Comparison of ENCODE assay signal across 8 cellular contexts in genomic region chr3:50154840-50155490, GRCh38. TPM values are rescaled to one million over a fixed set of nuclear protein-coding genes. Genes with fewer than 3 reads are reported as not detected.
DNase-seq lines count a peak whose midpoint lies in the region; ATAC-seq, FAIRE-seq and TF ChIP-seq lines count a peak whose summit lies in the region.

SEMA3F (plus strand) TSS chr3:50155324; CDS start chr3:50159623, 4,299 bp downstream.

- peaks cover 18% of the 10 kb centered on the region for H3K27me3 Mint-ChIP-seq in activated naive CD4-positive, alpha-beta T cell treated with anti-CD3 and anti-CD28 coated beads, Interleukin-2, amount 50 U/mL, for 24 hours
- H3K27me3 Mint-ChIP-seq in progenitor cell of endocrine pancreas = peaks cover 25% of the 10 kb centered on the region
- peaks cover 12% of the 10 kb centered on the region for H3K27me3 Mint-ChIP-seq in type B pancreatic cell

- peak within 1 kb of the TSS; percentile 32 for H3K27ac Mint-ChIP-seq in activated naive CD4-positive, alpha-beta T cell treated with anti-CD3 and anti-CD28 coated beads, Interleukin-2, amount 50 U/mL, for 24 hours
- H3K27ac Mint-ChIP-seq in progenitor cell of endocrine pancreas (peak within 1 kb of the TSS; percentile 94), type B pancreatic cell (peak within 1 kb of the TSS; percentile 94)

- TF ChIP-seq CTCF in 22Rv1 (IDR thresholded peaks at IDR 0.05) = no peak
- TF ChIP-seq CTCF in progenitor cell of endocrine pancreas (IDR thresholded peaks at IDR 0.05; ENCODE audit: unreplicated experiment) = peak; percentile 54
- peak; percentile 5 for TF ChIP-seq CTCF in type B pancreatic cell (conservative IDR thresholded peaks at IDR 0.05)

- peak; percentile 66 for ATAC-seq in HG03159 (IDR thresholded peaks at IDR 0.05; ENCODE audit: unreplicated experiment)

- H3K36me3 Mint-ChIP-seq in activated naive CD4-positive, alpha-beta T cell treated with anti-CD3 and anti-CD28 coated beads, Interleukin-2, amount 50 U/mL, for 24 hours = no peaks in the 10 kb centered on the region
- peaks cover 2% of the 10 kb centered on the region for H3K36me3 Mint-ChIP-seq in progenitor cell of endocrine pancreas (ENCODE audit: insufficient read depth)
- H3K36me3 Mint-ChIP-seq in type B pancreatic cell = peaks cover 5% of the 10 kb centered on the region

- DNase-seq in GM18507 (ENCODE audit: extremely low spot score, insufficient read length, low read depth) = peak; percentile 85
- DNase-seq in RPMI8226 = peak; percentile 84
- DNase-seq in head of caudate nucleus = peak in 34 of 42 donors; percentile 11 to 66 (median 39)
- peak; percentile 70 for DNase-seq in progenitor cell of endocrine pancreas (ENCODE audit: low spot score, unreplicated experiment)
- DNase-seq in type B pancreatic cell (ENCODE audit: extremely low spot score, unreplicated experiment) = peak; percentile 81

- H3K4me1 Mint-ChIP-seq in activated naive CD4-positive, alpha-beta T cell treated with anti-CD3 and anti-CD28 coated beads, Interleukin-2, amount 50 U/mL, for 24 hours = peaks cover 12% of the 10 kb centered on the region
- H3K4me1 Mint-ChIP-seq in progenitor cell of endocrine pancreas (ENCODE audit: low read depth) (peaks cover 36% of the 10 kb centered on the region), type B pancreatic cell (ENCODE audit: unreplicated experiment) (peaks cover 59% of the 10 kb centered on the region)

- intact Hi-C loops in head of caudate nucleus (cut with DNase I) = no loop called here

- H3K27ac ChIP-seq in 22Rv1 = peak within 1 kb of the TSS; percentile 57

- peak within 1 kb of the TSS; percentile 86 for H3K4me3 Mint-ChIP-seq in activated naive CD4-positive, alpha-beta T cell treated with anti-CD3 and anti-CD28 coated beads, Interleukin-2, amount 50 U/mL, for 24 hours
- H3K4me3 Mint-ChIP-seq in progenitor cell of endocrine pancreas (ENCODE audit: low read depth) (peak within 1 kb of the TSS; percentile 87), type B pancreatic cell (peak within 1 kb of the TSS; percentile 96)

- no peaks in the 10 kb centered on the region for H3K9me3 Mint-ChIP-seq in activated naive CD4-positive, alpha-beta T cell treated with anti-CD3 and anti-CD28 coated beads, Interleukin-2, amount 50 U/mL, for 24 hours
- H3K9me3 Mint-ChIP-seq in progenitor cell of endocrine pancreas (ENCODE audit: low read depth) (no peaks in the 10 kb centered on the region), type B pancreatic cell (no peaks in the 10 kb centered on the region)

- no peak for FAIRE-seq in GM18507 (lab: Jason Lieb, UNC)

RNA-seq across cellular contexts. Expression of gene SEMA3F, which starts in this region (rescaled TPM):
- total RNA-seq in progenitor cell of endocrine pancreas = 23.6 and 26.5 TPM in 2 replicates
- total RNA-seq in type B pancreatic cell (ENCODE audit: low replicate concordance) = 41.9 and 48.0 TPM in 2 replicates

Comparison
In these comparisons a context has a peak if more than half of its experiments do, and no peak if none do; other contexts are left out.
1. Peak in every context shown above with its lines: DNase-seq, ATAC-seq and H3K27ac ChIP-seq.
2. H3K27ac Mint-ChIP-seq: peak in every context shown above with its lines; median percentile 94 in progenitor cell of endocrine pancreas; 94 in type B pancreatic cell; 32 in activated naive CD4-positive, alpha-beta T cell treated with anti-CD3 and anti-CD28 coated beads, Interleukin-2, amount 50 U/mL, for 24 hours.